8 cellular contexts compared by ENCODE assay signal in the genomic region with DNA sequence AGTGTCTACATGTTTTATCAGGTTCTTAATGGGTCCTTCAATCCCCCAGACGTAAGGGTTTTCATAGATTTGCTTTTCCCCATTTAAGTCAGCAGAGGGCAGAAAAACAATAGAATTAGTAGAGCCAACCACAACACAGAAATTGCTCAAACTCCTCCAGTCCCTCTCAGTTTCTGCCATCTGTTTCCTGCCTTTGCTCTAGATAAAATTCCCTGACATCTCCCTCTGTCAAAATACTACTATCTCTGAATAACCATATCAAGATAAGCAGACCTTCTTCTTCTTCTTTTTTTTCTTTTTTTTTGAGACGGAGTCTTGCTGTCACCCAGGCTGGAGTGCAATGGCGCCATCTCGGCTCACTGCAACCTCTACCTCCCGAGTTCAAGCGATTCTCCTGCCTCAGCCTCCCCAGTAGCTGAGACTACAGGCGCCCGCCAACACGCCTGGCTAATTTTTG. TPM values are rescaled to one million over a fixed set of nuclear protein-coding genes. Genes with fewer than 3 reads are reported as not detected.
DNase-seq lines count a peak whose midpoint lies in the region; ATAC-seq and TF ChIP-seq lines count a peak whose summit lies in the region.
"Not testable (repeated sequence)": the region's sequence is repeated elsewhere in the genome, so short reads cannot be mapped to it uniquely, and the experiment has no call there.
"Had no signal": no experiment of that assay in that cellular context is flagged by ENCODE, and none has a peak within 500 bp of the region (broad histone marks: within the 10 kb centered on the region; RNA-seq: fewer than 3 reads in every experiment).

No MANE protein-coding gene starts in this region.

- DNase-seq in DMS 273 (lab: John Stamatoyannopoulos, UW; ENCODE audit: unreplicated experiment) (peak; percentile 48), HEK293T (ENCODE audit: extremely low spot score) (peak; percentile 45), NCI-H226 (peak; percentile 13), glomerular endothelial cell (ENCODE audit: extremely low read depth, low read depth, low spot score) (peak; percentile 69)
- peak; percentile 5 for DNase-seq in T-helper 2 cell treated with Interferon-gamma antibody and Interleukin-4, amounts not matched to agents 5 μg/mL and 100 μg/mL, for 36 hours (ENCODE audit: low spot score)
- not testable (repeated sequence) for DNase-seq in body of pancreas
- DNase-seq in naive thymus-derived CD8-positive, alpha-beta T cell, result peak in 3 of 10 donors; percentile 19 to 31 (median 21)

- not testable (repeated sequence) for ATAC-seq in body of pancreas
- ATAC-seq in naive thymus-derived CD8-positive, alpha-beta T cell, result peak; percentile 47 to 75

- not testable (repeated sequence) for H3K9me3 Mint-ChIP-seq in T-helper 2 cell treated with Interferon-gamma antibody and Interleukin-4, amounts not matched to agents 5 μg/mL and 100 μg/mL, for 36 hours; naive thymus-derived CD8-positive, alpha-beta T cell

- H3K4me1 ChIP-seq in body of pancreas, result not testable (repeated sequence)

- TF ChIP-seq POLR2A in body of pancreas (IDR thresholded peaks at IDR 0.05), result not testable (repeated sequence)

- CTCF ChIA-PET in HEK293T (lab: Yijun Ruan, JAX), result interaction anchor here (2.3 kb wide), 1 partner anchor 129 kb away, joined by 13 read pairs; no protein-coding TSS in a partner anchor

- not testable (repeated sequence) for H3K27me3 Mint-ChIP-seq in T-helper 2 cell treated with Interferon-gamma antibody and Interleukin-4, amounts not matched to agents 5 μg/mL and 100 μg/mL, for 36 hours (ENCODE audit: low read depth); naive thymus-derived CD8-positive, alpha-beta T cell

- intact Hi-C loops in body of pancreas (cut with DNase I), result loop anchor here (10.0 kb wide), 1 partner anchor 127 kb away; no protein-coding TSS in a partner anchor

- peak in 5 of 7 experiments; percentile 35 to 42 (median 37) for TF ChIP-seq CTCF in body of pancreas (IDR thresholded peaks at IDR 0.05)

- not testable (repeated sequence) for H3K9me3 ChIP-seq in body of pancreas

- H3K4me3 ChIP-seq in body of pancreas, result not testable (repeated sequence)

- H3K27ac ChIP-seq in body of pancreas, result not testable (repeated sequence)

- POLR2A ChIA-PET in HEK293T (lab: Yijun Ruan, JAX); naive thymus-derived CD8-positive, alpha-beta T cell (lab: Charles Lee): not testable (repeated sequence)

- H3K36me3 ChIP-seq in body of pancreas (replicated peaks in 1 of 2; ENCODE audit: insufficient read depth in 1 of 2, low read depth in 2 of 2), result not testable (repeated sequence)

- 38 to 44% methylated on average over 9 of the region's 9 CpGs for WGBS in body of pancreas, 2 donors

- peak overlapping the region; percentile 3 for H3K4me3 Mint-ChIP-seq in T-helper 2 cell treated with Interferon-gamma antibody and Interleukin-4, amounts not matched to agents 5 μg/mL and 100 μg/mL, for 36 hours
- peak overlapping the region; percentile 29 to 71 (median 47) for H3K4me3 Mint-ChIP-seq in naive thymus-derived CD8-positive, alpha-beta T cell

- H3K27ac Mint-ChIP-seq in T-helper 2 cell treated with Interferon-gamma antibody and Interleukin-4, amounts not matched to agents 5 μg/mL and 100 μg/mL, for 36 hours, result not testable (repeated sequence)
- peak overlapping the region in 1 of 10 donors; percentile 52 for H3K27ac Mint-ChIP-seq in naive thymus-derived CD8-positive, alpha-beta T cell

- H3K36me3 Mint-ChIP-seq in T-helper 2 cell treated with Interferon-gamma antibody and Interleukin-4, amounts not matched to agents 5 μg/mL and 100 μg/mL, for 36 hours (ENCODE audit: low read depth); naive thymus-derived CD8-positive, alpha-beta T cell: not testable (repeated sequence)

- H3K27me3 ChIP-seq in body of pancreas, result not testable (repeated sequence)

- not testable (repeated sequence) for H3K4me1 Mint-ChIP-seq in T-helper 2 cell treated with Interferon-gamma antibody and Interleukin-4, amounts not matched to agents 5 μg/mL and 100 μg/mL, for 36 hours (ENCODE audit: low read depth)
- peaks cover 0 to 13% (median 4%) of the 10 kb centered on the region in 4 donors for H3K4me1 Mint-ChIP-seq in naive thymus-derived CD8-positive, alpha-beta T cell

RNA-seq across cellular contexts. Expression of a gene that starts 11.8 kb away (rescaled TPM):
- total RNA-seq in body of pancreas (under 1 TPM in 1 of 2 donors, not detected in 1; 0.52 TPM), glomerular endothelial cell (not detected in 2 replicates)
- total RNA-seq in naive thymus-derived CD8-positive, alpha-beta T cell, result not detected
- not detected for polyA plus RNA-seq in naive thymus-derived CD8-positive, alpha-beta T cell

RNA-seq across cellular contexts. Expression of a gene that starts 18.1 kb away (rescaled TPM):
- not detected for total RNA-seq in body of pancreas
- total RNA-seq in glomerular endothelial cell, result 0.53 and 0.78 TPM in 2 replicates
- total RNA-seq in naive thymus-derived CD8-positive, alpha-beta T cell, result not detected
- polyA plus RNA-seq in naive thymus-derived CD8-positive, alpha-beta T cell, result not detected
- total RNA-seq: transverse colon had no signal

RNA-seq across cellular contexts. Expression of a gene that starts 33.8 kb away (rescaled TPM):
- total RNA-seq in body of pancreas, result not detected
- total RNA-seq in glomerular endothelial cell, result not detected in 2 replicates
- total RNA-seq in naive thymus-derived CD8-positive, alpha-beta T cell, result not detected
- polyA plus RNA-seq in naive thymus-derived CD8-positive, alpha-beta T cell, result not detected
- total RNA-seq: transverse colon had no signal
